In the genomic region with DNA sequence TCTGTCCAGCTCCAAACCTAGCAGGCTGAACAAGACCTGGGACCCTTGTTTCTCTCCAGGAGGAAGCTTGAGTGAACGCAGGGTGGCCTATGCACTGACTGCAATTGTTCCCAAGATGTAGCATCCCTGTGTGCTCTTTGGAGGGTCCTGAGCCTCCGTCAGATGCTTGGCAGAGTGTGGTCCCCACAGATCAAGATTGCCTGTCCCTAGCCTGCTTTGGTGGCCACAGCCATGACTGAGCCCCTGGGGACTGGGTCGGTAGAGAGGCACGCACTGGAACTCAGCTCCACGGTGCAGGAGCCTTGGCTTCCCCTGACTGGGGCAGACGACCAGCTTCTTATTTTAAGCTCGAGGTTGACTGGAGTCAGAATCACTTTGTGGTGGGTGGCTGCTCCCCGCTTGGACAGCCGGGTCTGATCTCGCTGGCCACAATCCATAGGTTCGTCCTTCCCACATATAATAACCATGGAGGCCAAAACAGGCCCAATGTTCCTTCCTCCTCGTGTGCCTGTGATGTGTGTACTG, we compare ENCODE assay signal across 10 cellular contexts.
DNase-seq lines count a peak whose midpoint lies in the region; ATAC-seq and TF ChIP-seq lines count a peak whose summit lies in the region.
"Had no signal": no experiment of that assay in that cellular context is flagged by ENCODE, and none has a peak within 500 bp of the region (broad histone marks: within the 10 kb centered on the region; RNA-seq: fewer than 3 reads in every experiment).

No MANE protein-coding gene starts in this region.

- H3K27me3 ChIP-seq in BLaER1 (peaks cover 23% of the 10 kb centered on the region), adipocyte (replicated peaks; ENCODE audit: control insufficient read depth, insufficient read depth, low read length) (no peaks in the 10 kb centered on the region), neuronal stem cell (ENCODE audit: control insufficient read depth in 3 of 3, insufficient read depth in 3 of 3, low read depth in 1 of 3, low read length in 3 of 3) (peaks cover 0 to 1% (median 0%) of the 10 kb centered on the region in 3 experiments)

- no peak overlapping the region for H3K4me3 ChIP-seq in BLaER1
- H3K4me3 ChIP-seq in adipocyte (ENCODE audit: low read length) = no peak overlapping the region
- H3K4me3 ChIP-seq in neuronal stem cell (ENCODE audit: low read length in 2 of 2) = no peak overlapping the region
- H3K4me3 ChIP-seq: psoas muscle had no signal

- H3K27ac ChIP-seq in BLaER1 (no peak overlapping the region), neuronal stem cell (replicated peaks; ENCODE audit: low read length) (no peak overlapping the region)
- H3K27ac ChIP-seq: psoas muscle had no signal

- H2BK12ac ChIP-seq in neuronal stem cell (ENCODE audit: low read length) = no peak overlapping the region

- DNase-seq in adipocyte (ENCODE audit: low read depth) (no peak), neuronal stem cell (ENCODE audit: low spot score) (no peak), C1 segment of cervical spinal cord (lab: John Stamatoyannopoulos, UW) (no peak), A172 (ENCODE audit: low spot score) (no peak)

- no peak overlapping the region for H4K91ac ChIP-seq in neuronal stem cell (ENCODE audit: low read depth, low read length, poor library complexity)

- peak overlapping the region; percentile 86 for H3K4me2 ChIP-seq in BLaER1
- H3K4me2 ChIP-seq in neuronal stem cell (ENCODE audit: insufficient read depth, low read length, poor library complexity, severe bottlenecking) = no peak overlapping the region

- H3K4me1 ChIP-seq in BLaER1 (peaks cover 61% of the 10 kb centered on the region), adipocyte (ENCODE audit: control insufficient read depth, insufficient read depth, low read length) (peaks cover 51% of the 10 kb centered on the region), neuronal stem cell (ENCODE audit: control insufficient read depth in 2 of 2, insufficient read depth in 1 of 2, low read depth in 1 of 2, low read length in 2 of 2) (peaks cover 0 to 5% of the 10 kb centered on the region in 2 donors)
- H3K4me1 ChIP-seq: psoas muscle had no signal

- ATAC-seq in GM21447 (IDR thresholded peaks at IDR 0.05; ENCODE audit: unreplicated experiment) (peak; percentile 0), GM18505 (IDR thresholded peaks at IDR 0.05; ENCODE audit: unreplicated experiment) (no peak), GM21825 (IDR thresholded peaks at IDR 0.05; ENCODE audit: unreplicated experiment) (no peak)
- ATAC-seq: WTC11 had no signal

- TF ChIP-seq POLR2A in GM18505 (IDR thresholded peaks at IDR 0.05; ENCODE audit: borderline replicate concordance, extremely low read depth, insufficient read depth, insufficient read length) = no peak

- no CpG with 5 or more reads among the region's 12 CpGs for WGBS in neuronal stem cell (ENCODE audit: extremely low coverage in 2 of 2, insufficient read length in 2 of 2, insufficient replicate concordance in 1 of 2), 2 donors

- no peak overlapping the region for H4K8ac ChIP-seq in neuronal stem cell (ENCODE audit: low read depth, low read length)

- H3K9me3 ChIP-seq in BLaER1 = peaks cover under 1% of the 10 kb centered on the region; the same call in 1 of the 2 replicates
- H3K9me3 ChIP-seq in adipocyte (ENCODE audit: control insufficient read depth, low read length) = no peaks in the 10 kb centered on the region
- peaks cover under 1 to 2% of the 10 kb centered on the region in 2 donors for H3K9me3 ChIP-seq in neuronal stem cell (replicated peaks in 1 of 2; ENCODE audit: control insufficient read depth in 2 of 2, insufficient read depth in 1 of 2, low read depth in 1 of 2, low read length in 2 of 2)
- H3K9me3 ChIP-seq: psoas muscle had no signal

- H2BK5ac ChIP-seq in neuronal stem cell (ENCODE audit: low read length) = no peak overlapping the region

- peaks cover 49% of the 10 kb centered on the region for H4K20me1 ChIP-seq in BLaER1

- H3K14ac ChIP-seq in neuronal stem cell (ENCODE audit: low read length) = no peak overlapping the region

- H2AK5ac ChIP-seq in neuronal stem cell (ENCODE audit: low read depth, low read length) = no peak overlapping the region

- H3K36me3 ChIP-seq in BLaER1 = peaks cover 9% of the 10 kb centered on the region; the same call in 1 of the 2 replicates
- peaks cover 15% of the 10 kb centered on the region for H3K36me3 ChIP-seq in adipocyte (ENCODE audit: control insufficient read depth, insufficient read depth, low read length, severe bottlenecking)
- H3K36me3 ChIP-seq in neuronal stem cell (replicated peaks in 1 of 2; ENCODE audit: control insufficient read depth in 2 of 2, insufficient read depth in 2 of 2, low read length in 2 of 2) = peaks cover 0 to 4% of the 10 kb centered on the region in 2 donors

- peak overlapping the region; percentile 32 for H3K18ac ChIP-seq in neuronal stem cell (ENCODE audit: low read length)

- peak overlapping the region; percentile 42 for H3K4ac ChIP-seq in neuronal stem cell (ENCODE audit: low read length)

- peak overlapping the region; percentile 19 for H2BK15ac ChIP-seq in neuronal stem cell (ENCODE audit: low read length)

- no peak overlapping the region for H2BK120ac ChIP-seq in neuronal stem cell (ENCODE audit: low read depth, low read length)

- H3K9ac ChIP-seq in BLaER1 (no peak overlapping the region; the same call in 1 of the 2 replicates), adipocyte (ENCODE audit: low read length) (peak overlapping the region; percentile 43), neuronal stem cell (ENCODE audit: low read depth, low read length, poor library complexity) (no peak overlapping the region)

- H3K79me1 ChIP-seq in neuronal stem cell (ENCODE audit: low read depth, low read length) = no peaks in the 10 kb centered on the region

- H2AFZ ChIP-seq in neuronal stem cell (ENCODE audit: low read length) = no peak overlapping the region

- H3K23ac ChIP-seq in neuronal stem cell (ENCODE audit: low read depth, low read length, poor library complexity) = peak overlapping the region; percentile 57
